ENCODE assay signal across 9 cellular contexts in the genomic region with DNA sequence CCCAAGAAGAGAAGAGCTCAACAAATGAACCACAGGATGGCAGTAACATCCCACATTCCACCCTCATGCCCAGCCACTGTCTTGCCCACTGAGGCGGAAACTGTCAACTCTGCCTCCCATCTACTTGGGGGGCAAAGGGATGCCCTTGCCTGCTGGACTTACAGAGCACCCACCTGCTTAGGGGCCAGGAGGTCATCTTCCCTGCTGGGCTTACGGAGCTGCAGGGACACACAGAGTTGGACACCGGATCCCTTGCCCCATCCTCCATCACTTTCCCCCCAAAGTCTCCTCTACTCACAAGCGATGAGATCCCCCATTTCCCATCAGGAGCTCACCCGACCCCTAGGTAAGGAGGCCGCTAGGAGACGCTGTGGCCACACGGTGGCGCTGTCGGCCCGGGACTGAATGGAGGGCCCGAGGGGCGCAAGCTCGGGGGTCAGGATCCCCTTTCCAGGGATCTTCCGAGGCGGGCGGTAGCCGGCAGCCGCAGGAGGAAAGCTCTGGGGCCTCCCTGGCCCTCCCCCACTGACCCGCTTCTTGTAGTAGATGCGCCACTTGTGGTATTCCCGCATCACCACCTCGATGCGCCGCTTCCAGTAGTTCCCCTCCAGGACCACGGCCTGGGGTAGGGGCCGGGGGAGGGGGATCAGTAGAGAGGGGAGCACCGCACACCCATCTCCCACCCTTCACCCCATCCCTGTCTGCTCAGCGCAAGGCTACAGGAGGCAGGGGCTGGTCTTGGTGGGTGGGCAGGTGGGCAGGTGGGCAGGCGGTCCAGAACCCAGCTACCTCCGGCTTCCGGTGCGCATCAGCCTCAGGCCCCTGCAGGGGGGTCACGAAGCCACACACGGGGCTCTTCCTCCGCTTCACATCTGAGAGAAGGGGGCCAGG. TPM values are rescaled to one million over a fixed set of nuclear protein-coding genes. Genes with fewer than 3 reads are reported as not detected.
DNase-seq lines count a peak whose midpoint lies in the region; ATAC-seq and TF ChIP-seq lines count a peak whose summit lies in the region.
"Had no signal": no experiment of that assay in that cellular context is flagged by ENCODE, and none has a peak within 500 bp of the region (broad histone marks: within the 10 kb centered on the region; RNA-seq: fewer than 3 reads in every experiment).

No MANE protein-coding gene starts in this region.

- POLR2A ChIA-PET in MCF 10A (lab: Yijun Ruan, JAX), result interaction anchor here (0.6 to 1.3 kb wide), 5 partner anchors 29 to 128 kb away, joined by 3 to 5 read pairs (median 3); partner anchors contain the start of genes STX1A and TBL2

- ATAC-seq in HG02870 (IDR thresholded peaks at IDR 0.05; ENCODE audit: unreplicated experiment) (no peak), GM18498 (IDR thresholded peaks at IDR 0.05; ENCODE audit: unreplicated experiment) (no peak)

- CTCF ChIA-PET in MCF 10A (lab: Yijun Ruan, JAX), result interaction anchor here (0.5 to 5.8 kb wide), 67 partner anchors 8 to 1106 kb away, joined by 3 to 67 read pairs (median 4); partner anchors contain the start of genes ABHD11, MLXIPL and VPS37D

- H3K4me1 Mint-ChIP-seq in MCF 10A (ENCODE audit: insufficient read depth, unreplicated experiment), result peaks cover 6% of the 10 kb centered on the region

- BruUV-seq in MCF 10A (replicated peaks; lab: Mats Ljungman, UMichigan), result no TSS peak

- no peak overlapping the region for H3K27ac Mint-ChIP-seq in MCF 10A (ENCODE audit: low read depth, unreplicated experiment)
- H3K27ac Mint-ChIP-seq: activated naive CD8-positive, alpha-beta T cell had no signal

- H3K9me3 Mint-ChIP-seq in MCF 10A (ENCODE audit: unreplicated experiment), result no peaks in the 10 kb centered on the region

- peak; percentile 43 for DNase-seq in EH (ENCODE audit: low read depth)
- peak; percentile 51 for DNase-seq in MCF 10A (ENCODE audit: unreplicated experiment)
- peak; percentile 76 for DNase-seq in islet precursor cell
- peak; percentile 36 to 71 for DNase-seq in stimulated activated CD4-positive, alpha-beta T cell treated with anti-CD3 and anti-CD28 coated beads, Interleukin-4, amount 100 ng/mL, for 4 hours

- TF ChIP-seq CTCF in LNCAP (IDR thresholded peaks at IDR 0.05) (peak; percentile 98), VCaP (conservative IDR thresholded peaks at IDR 0.05) (peak; percentile 98), MCF 10A (IDR thresholded peaks at IDR 0.05; ENCODE audit: unreplicated experiment) (peak; percentile 95)

- no peak overlapping the region for H3K4me3 Mint-ChIP-seq in MCF 10A (ENCODE audit: unreplicated experiment)
- H3K4me3 Mint-ChIP-seq: activated naive CD8-positive, alpha-beta T cell had no signal

- peaks cover 7% of the 10 kb centered on the region for H3K36me3 Mint-ChIP-seq in MCF 10A (ENCODE audit: insufficient read depth, unreplicated experiment)
- H3K36me3 Mint-ChIP-seq: activated naive CD8-positive, alpha-beta T cell had no signal

- intact Hi-C loops in MCF 10A (cut with micrococcal nuclease), result loop anchor here (1.0 to 5.0 kb wide), 4 partner anchors 60 to 250 kb away; partner anchors contain the start of gene VPS37D

- no peak overlapping the region for H3K27ac ChIP-seq in VCaP

- no peaks in the 10 kb centered on the region for H3K27me3 Mint-ChIP-seq in MCF 10A (ENCODE audit: insufficient read depth, unreplicated experiment)

RNA-seq across cellular contexts. Expression of gene MLXIPL, which starts 17.3 kb away (rescaled TPM):
- total RNA-seq in MCF 10A (2022), result 1.5 TPM in 1 of 2 replicates, not detected in the other

RNA-seq across cellular contexts. Expression of gene TBL2, which starts 28.7 kb away (rescaled TPM):
- 44.0 and 47.0 TPM in 2 replicates for total RNA-seq in MCF 10A (2022)

RNA-seq across cellular contexts. Expression of gene BCL7B, which starts 49.6 kb away (rescaled TPM):
- 66.5 and 73.3 TPM in 2 replicates for total RNA-seq in MCF 10A (2022)
